Comparison of ENCODE assay signal across 1 cellular context in genomic region chr17:15885770-15886169, GRCh38.
A peak's percentile ranks its signal among the peaks of the same experiment; 100 is the strongest.
TF ChIP-seq lines count a peak whose summit lies in the region.

No MANE protein-coding gene starts in this region.

TF ChIP-seq in K562, 482 proteins besides CTCF, POLR2A, EP300 and RAD21 (continued from another document):
- TF ChIP-seq PRDM10 (IDR thresholded peaks at IDR 0.05; ENCODE audit: partially characterized antibody) (peak; percentile 45), ZHX1 (conservative IDR thresholded peaks at IDR 0.05; ENCODE audit: low read length) (no peak), GTF2F1 (IDR thresholded peaks at IDR 0.05; ENCODE audit: low read depth, low read length) (no peak), ETV6 (IDR thresholded peaks at IDR 0.05; ENCODE audit: borderline replicate concordance in 1 of 2, low read depth in 2 of 2, low read length in 1 of 2) (no peak), ETV6 (CRISPR knock-in tag; IDR thresholded peaks at IDR 0.05; ENCODE audit: borderline replicate concordance) (no peak), EGR1 (conservative IDR thresholded peaks at IDR 0.05) (no peak)
